ENCODE assay signal across 7 cellular contexts in genomic region chr9:79572891-79573696, GRCh38. TPM values are rescaled to one million over a fixed set of nuclear protein-coding genes. Genes with fewer than 3 reads are reported as not detected.
A peak's percentile ranks its signal among the peaks of the same experiment; 100 is the strongest.
DNase-seq lines count a peak whose midpoint lies in the region; ATAC-seq and TF ChIP-seq lines count a peak whose summit lies in the region.

No MANE protein-coding gene starts in this region.

- H3K4me1 ChIP-seq in ascending aorta = peaks cover 0 to 19% of the 10 kb centered on the region in 2 donors
- peaks cover 2% of the 10 kb centered on the region for H3K4me1 ChIP-seq in iPS DF 6.9 (ENCODE audit: control insufficient read depth, insufficient read depth, low read length)

- no peak for TF ChIP-seq CTCF in ascending aorta (IDR thresholded peaks at IDR 0.05)

- DNase-seq in GM19238 (ENCODE audit: insufficient read length, low spot score) (peak; percentile 35), T follicular helper cell (ENCODE audit: low read depth) (peak; percentile 54), ascending aorta (ENCODE audit: low spot score in 2 of 2) (peak in 1 of 2 donors; percentile 72), iPS DF 6.9 (ENCODE audit: low read depth, low spot score) (no peak), skeletal muscle cell (ENCODE audit: low read depth) (no peak)

- H3K27ac ChIP-seq in ascending aorta (peak overlapping the region; percentile 88 to 96), iPS DF 6.9 (ENCODE audit: low read length) (no peak overlapping the region)

- H3K27me3 ChIP-seq in ascending aorta (no peaks in the 10 kb centered on the region), iPS DF 6.9 (ENCODE audit: control insufficient read depth, insufficient read depth, low read length) (no peaks in the 10 kb centered on the region)

- WGBS in iPS DF 6.9 (ENCODE audit: insufficient coverage, insufficient read length) = no CpG with 5 or more reads among the region's 96 CpGs

- H3K9me3 ChIP-seq in ascending aorta = no peaks in the 10 kb centered on the region
- H3K9me3 ChIP-seq in iPS DF 6.9 (ENCODE audit: control insufficient read depth, insufficient read depth, low read length) = no peaks in the 10 kb centered on the region

- peak overlapping the region; percentile 96 for H3K4me3 ChIP-seq in ascending aorta
- peak overlapping the region; percentile 97 for H3K4me3 ChIP-seq in iPS DF 6.9 (ENCODE audit: low read length)
- peak overlapping the region; percentile 78 for H3K4me3 ChIP-seq in skeletal muscle cell (ENCODE audit: low read depth, low read length)

- H3K36me3 ChIP-seq in ascending aorta (peaks cover 0 to 2% of the 10 kb centered on the region in 2 donors), iPS DF 6.9 (ENCODE audit: control insufficient read depth, insufficient read depth, low read length) (no peaks in the 10 kb centered on the region; the same call in 1 of the 2 replicates)

- ATAC-seq in GM21576 (IDR thresholded peaks at IDR 0.05; ENCODE audit: unreplicated experiment) (no peak), GM21825 (IDR thresholded peaks at IDR 0.05; ENCODE audit: unreplicated experiment) (no peak)

- intact Hi-C loops in ascending aorta (cut with DNase I) = loop anchor here (2.0 to 5.0 kb wide), 2 partner anchors 112 to 489 kb away; no protein-coding TSS in a partner anchor

RNA-seq across cellular contexts. Expression of gene TLE4, which starts 1.3 kb away (rescaled TPM):
- total RNA-seq in ascending aorta = 58.0 TPM

Comparison
In these comparisons a context has a peak if more than half of its experiments do, and no peak if none do; other contexts are left out.
1. DNase-seq: peak in GM19238 (single experiment) and T follicular helper cell (single experiment); none in iPS DF 6.9 (single experiment) and skeletal muscle cell (single experiment).
2. Peak in every context shown above with its lines, with median percentiles within 50 percentile points of each other: H3K4me3 ChIP-seq.